3 cellular contexts compared by ENCODE assay signal in the genomic region with DNA sequence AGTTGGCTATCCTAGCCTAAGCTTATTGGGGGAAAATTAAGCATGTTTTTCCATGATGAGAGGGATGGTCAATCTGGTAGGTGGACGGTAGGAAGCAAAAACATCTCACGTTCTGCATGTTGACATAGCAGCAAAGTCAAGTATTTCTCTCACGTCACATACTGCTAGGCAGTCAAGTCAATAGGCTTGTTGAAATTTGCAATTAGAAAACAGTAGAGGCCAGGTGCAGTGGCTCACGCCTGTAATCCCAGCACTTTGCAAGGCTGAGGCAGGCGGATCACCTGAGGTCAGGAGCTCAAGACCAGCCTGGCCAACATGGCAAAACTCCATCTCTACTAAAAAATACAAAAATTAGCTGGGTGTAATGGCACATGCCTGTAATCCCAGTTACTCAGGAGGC. TPM values are rescaled to one million over a fixed set of nuclear protein-coding genes. Genes with fewer than 3 reads are reported as not detected.
"Had no signal": no experiment of that assay in that cellular context is flagged by ENCODE, and none has a peak within 500 bp of the region (broad histone marks: within the 10 kb centered on the region; RNA-seq: fewer than 3 reads in every experiment).

No MANE protein-coding gene starts in this region.

RNA-seq across cellular contexts. Expression of gene APOB, which starts 14.9 kb away (rescaled TPM):
- total RNA-seq: mammary epithelial cell; mononuclear cell; naive thymus-derived CD4-positive, alpha-beta T cell had no signal
